7 cellular contexts compared by ENCODE assay signal in the genomic region with DNA sequence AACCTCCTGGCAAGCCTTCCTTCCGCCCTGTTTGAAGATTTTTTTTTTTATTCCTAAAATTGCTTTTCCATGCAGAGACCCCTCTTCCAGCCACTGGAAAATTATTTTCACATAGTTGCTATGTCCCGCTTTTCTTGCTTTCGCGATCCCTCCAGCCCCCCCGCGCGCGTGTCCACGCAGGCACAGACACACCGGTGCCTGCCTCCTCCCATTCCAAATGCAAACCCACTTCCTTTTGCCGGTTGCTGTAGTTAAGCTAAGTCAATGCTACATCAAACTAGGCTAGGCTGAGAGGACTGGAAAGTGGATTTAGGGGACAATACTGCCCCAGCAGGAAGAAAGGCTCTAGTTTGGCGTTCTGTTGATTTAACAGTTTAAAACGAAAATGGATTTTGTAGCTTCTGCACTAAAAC.
DNase-seq lines count a peak whose midpoint lies in the region; ATAC-seq and TF ChIP-seq lines count a peak whose summit lies in the region.

No MANE protein-coding gene starts in this region.

- no peaks in the 10 kb centered on the region for H3K9me3 Mint-ChIP-seq in activated CD4-positive, alpha-beta memory T cell treated with anti-CD3 and anti-CD28 coated beads for 36 hours
- peaks cover 32% of the 10 kb centered on the region for H3K9me3 Mint-ChIP-seq in glutamatergic neuron (ENCODE audit: unreplicated experiment)

- intact Hi-C loops in activated CD4-positive, alpha-beta memory T cell treated with anti-CD3 and anti-CD28 coated beads for 36 hours (cut with micrococcal nuclease) = loop anchor here (5.0 to 10.0 kb wide), 2 partner anchors 214 to 901 kb away; a partner anchor contains a TSS
- intact Hi-C loops in ovary (cut with DNase I) = loop anchor here in 1 of 4 donors (5.0 kb wide), 1 partner anchor 119 kb away; no protein-coding TSS in a partner anchor

- POLR2A ChIA-PET in activated CD4-positive, alpha-beta memory T cell treated with anti-CD3 and anti-CD28 coated beads for 36 hours (lab: Charles Lee) = interaction anchor here (1.3 kb wide), 1 partner anchor 111 kb away, joined by 3 read pairs; a partner anchor contains a TSS

- CTCF ChIA-PET in activated CD4-positive, alpha-beta memory T cell treated with anti-CD3 and anti-CD28 coated beads for 36 hours (lab: Charles Lee) = interaction anchor here (0.7 to 1.4 kb wide), 6 partner anchors 12 to 839 kb away, joined by 3 to 4 read pairs (median 3); a partner anchor contains a TSS

- no peaks in the 10 kb centered on the region for H3K79me2 ChIP-seq in DOHH2 (ENCODE audit: control insufficient read depth, low read length)

- H3K9me3 ChIP-seq in DOHH2 (ENCODE audit: control insufficient read depth, insufficient read depth, low read length) (no peaks in the 10 kb centered on the region), ovary (no peaks in the 10 kb centered on the region)

- H3K4me3 ChIP-seq in DOHH2 (ENCODE audit: low read length) (peak overlapping the region; percentile 67), LNCaP clone FGC (ENCODE audit: low read depth, low read length) (peak overlapping the region; percentile 55), ovary (peak overlapping the region; percentile 57)

- H3K4me3 Mint-ChIP-seq in activated CD4-positive, alpha-beta memory T cell treated with anti-CD3 and anti-CD28 coated beads for 36 hours = peak overlapping the region; percentile 79
- H3K4me3 Mint-ChIP-seq in glutamatergic neuron (ENCODE audit: unreplicated experiment) = peak overlapping the region; percentile 87

- peaks cover 39% of the 10 kb centered on the region for H3K27me3 ChIP-seq in DOHH2 (ENCODE audit: control insufficient read depth, low read length)
- H3K27me3 ChIP-seq in ovary = no peaks in the 10 kb centered on the region

- no peak for TF ChIP-seq POLR2A in ovary (IDR thresholded peaks at IDR 0.05)

- no peak for TF ChIP-seq EP300 in ovary (IDR thresholded peaks at IDR 0.05)

- H3K27ac ChIP-seq in DOHH2 (ENCODE audit: low read depth, low read length) = no peak overlapping the region
- H3K27ac ChIP-seq in ovary = peak overlapping the region; percentile 12 to 39

- H3K9me2 ChIP-seq in DOHH2 (replicated peaks; ENCODE audit: control insufficient read depth, low read length) = no peaks in the 10 kb centered on the region

- DNase-seq in LNCaP clone FGC (ENCODE audit: low read depth) = no peak
- DNase-seq in activated CD4-positive, alpha-beta memory T cell treated with anti-CD3 and anti-CD28 coated beads for 36 hours = peak; percentile 9
- DNase-seq in glutamatergic neuron = no peak
- DNase-seq in ovary = peak in 2 of 5 donors; percentile 29 to 30

- peak overlapping the region; percentile 68 for H3K4me2 ChIP-seq in DOHH2 (ENCODE audit: low read length)

- no peaks in the 10 kb centered on the region for H3K36me3 Mint-ChIP-seq in activated CD4-positive, alpha-beta memory T cell treated with anti-CD3 and anti-CD28 coated beads for 36 hours
- H3K36me3 Mint-ChIP-seq in glutamatergic neuron (ENCODE audit: unreplicated experiment) = no peaks in the 10 kb centered on the region

- H3K4me1 ChIP-seq in DOHH2 (ENCODE audit: control insufficient read depth, low read length) (peaks cover 7% of the 10 kb centered on the region), ovary (ENCODE audit: insufficient read depth) (peaks cover 5% of the 10 kb centered on the region)

- H3K4me1 Mint-ChIP-seq in activated CD4-positive, alpha-beta memory T cell treated with anti-CD3 and anti-CD28 coated beads for 36 hours (ENCODE audit: low read depth) = peaks cover 23% of the 10 kb centered on the region
- H3K4me1 Mint-ChIP-seq in glutamatergic neuron (ENCODE audit: low read depth, unreplicated experiment) = peaks cover 49% of the 10 kb centered on the region

- H3F3A ChIP-seq in DOHH2 (ENCODE audit: control insufficient read depth, insufficient read depth) = no peaks in the 10 kb centered on the region

- TF ChIP-seq CTCF in DOHH2 (IDR thresholded peaks at IDR 0.05; ENCODE audit: low read depth, low read length, poor library complexity, severe bottlenecking) (peak; percentile 5), LNCaP clone FGC (IDR thresholded peaks at IDR 0.05; ENCODE audit: control insufficient read depth, extremely low read depth, insufficient read depth) (0 out of 2 replicates have a peak, but pooled peaks have one; percentile 12), glutamatergic neuron (IDR thresholded peaks at IDR 0.05; ENCODE audit: partially characterized antibody, unreplicated experiment) (peak; percentile 12), ovary (IDR thresholded peaks at IDR 0.05) (no peak)

- H4K20me1 ChIP-seq in DOHH2 (ENCODE audit: control insufficient read depth, insufficient read depth, low read depth, low read length) = no peaks in the 10 kb centered on the region

- ATAC-seq in GM18909 (IDR thresholded peaks at IDR 0.05; ENCODE audit: poor library complexity, unreplicated experiment) (no peak), HG03571 (IDR thresholded peaks at IDR 0.05; ENCODE audit: unreplicated experiment) (no peak)

- H3K36me3 ChIP-seq in DOHH2 (ENCODE audit: control insufficient read depth, low read length) = no peaks in the 10 kb centered on the region
- no peaks in the 10 kb centered on the region for H3K36me3 ChIP-seq in ovary

- peaks cover 46% of the 10 kb centered on the region for H3K27me3 Mint-ChIP-seq in activated CD4-positive, alpha-beta memory T cell treated with anti-CD3 and anti-CD28 coated beads for 36 hours
- peaks cover 25% of the 10 kb centered on the region for H3K27me3 Mint-ChIP-seq in glutamatergic neuron (ENCODE audit: unreplicated experiment)

- H3K27ac Mint-ChIP-seq in activated CD4-positive, alpha-beta memory T cell treated with anti-CD3 and anti-CD28 coated beads for 36 hours = no peak overlapping the region
- peak overlapping the region; percentile 71 for H3K27ac Mint-ChIP-seq in glutamatergic neuron (ENCODE audit: unreplicated experiment)

- 0 to 1% (median 0%) methylated on average over 13 of the region's 13 CpGs for WGBS in ovary, 3 donors

Comparison
In these comparisons a context has a peak if more than half of its experiments do, and no peak if none do; other contexts are left out.
1. CTCF ChIP-seq: peak in DOHH2 (single experiment), LNCaP clone FGC (single experiment) and glutamatergic neuron (single experiment); none in ovary (0 of 3).
2. Peak in every context shown above with its lines, with median percentiles within 50 percentile points of each other: H3K4me3 ChIP-seq.